ENCODE assay signal across 1 cellular context in genomic region chr14:23294734-23295561, GRCh38.
A peak's percentile ranks its signal among the peaks of the same experiment; 100 is the strongest.
TF ChIP-seq lines count a peak whose summit lies in the region.

No MANE protein-coding gene starts in this region.

TF ChIP-seq in HepG2, 621 proteins besides CTCF, POLR2A, EP300 and RAD21 (continued from another document and continues in another):
- 0 out of 2 replicates have a peak, but pooled peaks have one; percentile 52 for TF ChIP-seq U2AF2 (IDR thresholded peaks at IDR 0.05; ENCODE audit: low read depth, low read length)
- 0 out of 2 replicates have a peak, but pooled peaks have one; percentile 12 for TF ChIP-seq MIER2 (CRISPR knock-in tag; IDR thresholded peaks at IDR 0.05)
- 0 out of 2 replicates have a peak, but pooled peaks have one; percentile 17 for TF ChIP-seq ZNF629 (CRISPR knock-in tag; conservative IDR thresholded peaks at IDR 0.05)
- TF ChIP-seq SAFB2 (CRISPR knock-in tag; IDR thresholded peaks at IDR 0.05; ENCODE audit: borderline replicate concordance, low read depth): 0 out of 2 replicates have a peak, but pooled peaks have one; percentile 44
- TF ChIP-seq ZNF18 (CRISPR knock-in tag; IDR thresholded peaks at IDR 0.05; ENCODE audit: insufficient replicate concordance): no peak
- peak; percentile 51; the same call in 1 of the 2 replicates for TF ChIP-seq ZGPAT (CRISPR knock-in tag; IDR thresholded peaks at IDR 0.05)
- TF ChIP-seq DR1 (CRISPR knock-in tag; IDR thresholded peaks at IDR 0.05): no peak
- TF ChIP-seq ZNF670 (CRISPR knock-in tag; IDR thresholded peaks at IDR 0.05; ENCODE audit: borderline replicate concordance): no peak
- TF ChIP-seq ATF7-NPFF (CRISPR knock-in tag; IDR thresholded peaks at IDR 0.05; ENCODE audit: low read depth): 0 out of 2 replicates have a peak, but pooled peaks have one; percentile 28
- no peak for TF ChIP-seq DPF2 (CRISPR knock-in tag; IDR thresholded peaks at IDR 0.05; ENCODE audit: borderline replicate concordance, low read depth)
- no peak; the same call in 1 of the 2 replicates for TF ChIP-seq NR2C2 (CRISPR knock-in tag; IDR thresholded peaks at IDR 0.05; ENCODE audit: borderline replicate concordance)
- TF ChIP-seq MATR3 (CRISPR knock-in tag; IDR thresholded peaks at IDR 0.05): no peak
- TF ChIP-seq ZNF740 (CRISPR knock-in tag; IDR thresholded peaks at IDR 0.05): peak; percentile 74; the same call in 1 of the 2 replicates
- 0 out of 2 replicates have a peak, but pooled peaks have one; percentile 20 for TF ChIP-seq ZNF34 (CRISPR knock-in tag; IDR thresholded peaks at IDR 0.05; ENCODE audit: borderline replicate concordance)
- peak; percentile 38; the same call in 1 of the 2 replicates for TF ChIP-seq ZNF788 (CRISPR knock-in tag; IDR thresholded peaks at IDR 0.05; ENCODE audit: borderline replicate concordance)
- TF ChIP-seq SMAD3 (CRISPR knock-in tag; IDR thresholded peaks at IDR 0.05): peak; percentile 9; the same call in 1 of the 2 replicates
- peak; percentile 36; the same call in 1 of the 2 replicates for TF ChIP-seq AKNA (CRISPR knock-in tag; IDR thresholded peaks at IDR 0.05; ENCODE audit: borderline replicate concordance)
- TF ChIP-seq SKIL (CRISPR knock-in tag; IDR thresholded peaks at IDR 0.05; ENCODE audit: borderline replicate concordance): no peak
- peak; percentile 37; the same call in 1 of the 2 replicates for TF ChIP-seq E2F1 (CRISPR knock-in tag; IDR thresholded peaks at IDR 0.05)
- peak; percentile 57; the same call in 1 of the 2 replicates for TF ChIP-seq FUBP1 (CRISPR knock-in tag; IDR thresholded peaks at IDR 0.05; ENCODE audit: borderline replicate concordance)
- TF ChIP-seq ARNT2 (CRISPR knock-in tag; IDR thresholded peaks at IDR 0.05; ENCODE audit: low read depth): 0 out of 2 replicates have a peak, but pooled peaks have one; percentile 50
- peak; percentile 73; the same call in 1 of the 2 replicates for TF ChIP-seq MTERF4 (CRISPR knock-in tag; IDR thresholded peaks at IDR 0.05)
- 0 out of 2 replicates have a peak, but pooled peaks have one; percentile 20 for TF ChIP-seq MAZ (IDR thresholded peaks at IDR 0.05; ENCODE audit: borderline replicate concordance, low read depth, low read length)
- TF ChIP-seq MAZ (CRISPR knock-in tag; IDR thresholded peaks at IDR 0.05; ENCODE audit: low read depth): no peak
- no peak for TF ChIP-seq ZNF451 (CRISPR knock-in tag; IDR thresholded peaks at IDR 0.05)
- TF ChIP-seq ZNF768 (CRISPR knock-in tag; IDR thresholded peaks at IDR 0.05): 0 out of 2 replicates have a peak, but pooled peaks have one; percentile 39
- TF ChIP-seq THAP9 (CRISPR knock-in tag; IDR thresholded peaks at IDR 0.05; ENCODE audit: borderline replicate concordance): peak; percentile 55; the same call in 1 of the 2 replicates
- TF ChIP-seq MYNN (CRISPR knock-in tag; IDR thresholded peaks at IDR 0.05; ENCODE audit: low read depth): no peak
- peak; percentile 76 for TF ChIP-seq PATZ1 (CRISPR knock-in tag; IDR thresholded peaks at IDR 0.05)
- peak; percentile 53; the same call in 1 of the 2 replicates for TF ChIP-seq ZNF580 (CRISPR knock-in tag; IDR thresholded peaks at IDR 0.05; ENCODE audit: borderline replicate concordance, low read depth)
- peak; percentile 39; the same call in 1 of the 2 replicates for TF ChIP-seq SALL1 (CRISPR knock-in tag; IDR thresholded peaks at IDR 0.05)
